ENCODE assay signal across 17 cellular contexts in genomic region chr4:8377103-8378075, GRCh38.
DNase-seq lines count a peak whose midpoint lies in the region; ATAC-seq, FAIRE-seq and TF ChIP-seq lines count a peak whose summit lies in the region.
"Had no signal": no experiment of that assay in that cellular context is flagged by ENCODE, and none has a peak within 500 bp of the region (broad histone marks: within the 10 kb centered on the region; RNA-seq: fewer than 3 reads in every experiment).

No MANE protein-coding gene starts in this region.

- H3K4me3 ChIP-seq in K562 = no peak overlapping the region
- H3K4me3 ChIP-seq: Peyer's patch had no signal

- no peak overlapping the region for H3K9ac ChIP-seq in K562 (ENCODE audit: insufficient read depth in 1 of 2, low read depth in 2 of 2, low read length in 2 of 2)

- DNase-seq in natural killer cell treated with Interleukin-12 subunit alpha and Interleukin-12 subunit beta and Interleukin-15 and Interleukin-18, amount 100 ng/mL, for 72 hours (ENCODE audit: low spot score) = peak; percentile 57
- DNase-seq in natural killer cell = no peak
- DNase-seq in K562 (ENCODE audit: extremely low read depth in 1 of 4, low spot score in 3 of 4) = no peak
- DNase-seq in neural crest cell (ENCODE audit: low read depth, low spot score) = no peak
- DNase-seq in stimulated activated effector memory CD8-positive, alpha-beta T cell treated with anti-CD3 and anti-CD28 coated beads, Interleukin-12 subunit alpha, Interleukin-12 subunit beta, amount 100 ng/mL, for 72 hours (ENCODE audit: low spot score in 2 of 2) = no peak
- DNase-seq in H54 (ENCODE audit: insufficient read length, low spot score) = no peak
- no peak for DNase-seq in activated CD8-positive, alpha-beta memory T cell treated with anti-CD3 and anti-CD28 coated beads for 24 hours
- DNase-seq: ACHN; CD8-positive, alpha-beta memory T cell; HCEC 1CT; NCI-H1436; NCI-H2029 treated with DMSO at 0.1 percent for 48 hours; NCI-H510A; NCI-H82; SHP77 treated with DMSO at 0.1 percent for 48 hours had no signal

- no peak for TF ChIP-seq POLR2A in K562 (conservative IDR thresholded peaks at IDR 0.05)
- no peak for TF ChIP-seq POLR2A in H54 (IDR thresholded peaks at IDR 0.05; ENCODE audit: low read depth, low read length)

- in situ Hi-C loops in K562 (cut with MboI) = no loop called here

- no peak overlapping the region for H3K27ac Mint-ChIP-seq in natural killer cell treated with Interleukin-12 subunit alpha and Interleukin-12 subunit beta and Interleukin-15 and Interleukin-18, amount 100 ng/mL, for 72 hours
- no peak overlapping the region for H3K27ac Mint-ChIP-seq in natural killer cell
- peak overlapping the region; percentile 19 for H3K27ac Mint-ChIP-seq in neural crest cell (ENCODE audit: unreplicated experiment)
- no peak overlapping the region for H3K27ac Mint-ChIP-seq in stimulated activated effector memory CD8-positive, alpha-beta T cell treated with anti-CD3 and anti-CD28 coated beads, Interleukin-12 subunit alpha, Interleukin-12 subunit beta, amount 100 ng/mL, for 72 hours
- H3K27ac Mint-ChIP-seq: B cell; CD8-positive, alpha-beta memory T cell had no signal

- H3K4me2 ChIP-seq in K562 (ENCODE audit: insufficient read depth, low read length) = no peak overlapping the region

- H3K27me3 Mint-ChIP-seq in natural killer cell treated with Interleukin-12 subunit alpha and Interleukin-12 subunit beta and Interleukin-15 and Interleukin-18, amount 100 ng/mL, for 72 hours = no peaks in the 10 kb centered on the region
- H3K27me3 Mint-ChIP-seq in natural killer cell (ENCODE audit: low read depth in 2 of 2) (no peaks in the 10 kb centered on the region), neural crest cell (ENCODE audit: low read depth) (no peaks in the 10 kb centered on the region)
- H3K27me3 Mint-ChIP-seq: B cell; CD8-positive, alpha-beta memory T cell had no signal

- H3K27ac ChIP-seq in K562 (ENCODE audit: extremely low read depth, low read depth, low read length) = no peak overlapping the region
- H3K27ac ChIP-seq: Peyer's patch had no signal

- no peak for FAIRE-seq in K562 (lab: Jason Lieb, UNC)
- no peak for FAIRE-seq in H54 (lab: Jason Lieb, UNC)

- H3K36me3 ChIP-seq in K562 (ENCODE audit: control insufficient read depth, insufficient read depth, low read length) = no peaks in the 10 kb centered on the region
- H3K36me3 ChIP-seq: Peyer's patch had no signal

- peaks cover 2 to 59% of the 10 kb centered on the region in 2 experiments; a peak in 3 of 5 replicates for H3K27me3 ChIP-seq in K562 (ENCODE audit: control insufficient read depth in 2 of 2, insufficient read depth in 2 of 2, low read length in 2 of 2)
- H3K27me3 ChIP-seq: Peyer's patch had no signal

- BruUV-seq in K562 (replicated peaks; lab: Mats Ljungman, UMichigan) = no TSS peak

- no peaks in the 10 kb centered on the region for H3K36me3 Mint-ChIP-seq in natural killer cell treated with Interleukin-12 subunit alpha and Interleukin-12 subunit beta and Interleukin-15 and Interleukin-18, amount 100 ng/mL, for 72 hours
- H3K36me3 Mint-ChIP-seq in natural killer cell (no peaks in the 10 kb centered on the region), neural crest cell (ENCODE audit: low read depth) (no peaks in the 10 kb centered on the region)
- peaks cover 25% of the 10 kb centered on the region for H3K36me3 Mint-ChIP-seq in stimulated activated effector memory CD8-positive, alpha-beta T cell treated with anti-CD3 and anti-CD28 coated beads, Interleukin-12 subunit alpha, Interleukin-12 subunit beta, amount 100 ng/mL, for 72 hours

- whole genome bisulfite sequencing in K562 (ENCODE audit: insufficient coverage, low coverage, missing lambda C conversion rate) = 40% methylated on average over 36 of the region's 39 CpGs

- no peaks in the 10 kb centered on the region for H4K20me1 ChIP-seq in K562 (replicated peaks; ENCODE audit: control insufficient read depth, insufficient read depth, low read length)

- peaks cover 0 to 24% of the 10 kb centered on the region in 2 experiments; a peak in 2 of 5 replicates for H3K4me1 ChIP-seq in K562 (replicated peaks in 1 of 2; ENCODE audit: control insufficient read depth in 2 of 2, insufficient read depth in 2 of 2, low read length in 2 of 2)
- H3K4me1 ChIP-seq: Peyer's patch had no signal

- CTCF ChIA-PET in K562 (lab: Yijun Ruan, JAX; ENCODE audit: low intra/inter-chr PET ratio) = no interaction called here

- POLR2A ChIA-PET in K562 (lab: Yijun Ruan, JAX) = no interaction called here

- H3K79me2 ChIP-seq in K562 (ENCODE audit: control insufficient read depth, insufficient read depth, low read length) = no peaks in the 10 kb centered on the region

- H3K9me1 ChIP-seq in K562 (ENCODE audit: control insufficient read depth, insufficient read depth, low read length) = no peaks in the 10 kb centered on the region

- no peak overlapping the region for H2AFZ ChIP-seq in K562 (ENCODE audit: low read depth, low read length)

- no peak for TF ChIP-seq RAD21 in K562 (CRISPR knock-in tag; conservative IDR thresholded peaks at IDR 0.05 in 1 of 2, IDR thresholded peaks at IDR 0.05 in 1 of 2)

- ATAC-seq in natural killer cell treated with Interleukin-12 subunit alpha and Interleukin-12 subunit beta and Interleukin-15 and Interleukin-18, amount 100 ng/mL, for 72 hours = no peak
- ATAC-seq in natural killer cell = no peak
- ATAC-seq in K562 = no peak
- no peak for ATAC-seq in stimulated activated effector memory CD8-positive, alpha-beta T cell treated with anti-CD3 and anti-CD28 coated beads, Interleukin-12 subunit alpha, Interleukin-12 subunit beta, amount 100 ng/mL, for 72 hours

- intact Hi-C loops in natural killer cell (cut with micrococcal nuclease) (no loop called here), K562 (cut with micrococcal nuclease) (no loop called here)

- H3K9me3 Mint-ChIP-seq in natural killer cell treated with Interleukin-12 subunit alpha and Interleukin-12 subunit beta and Interleukin-15 and Interleukin-18, amount 100 ng/mL, for 72 hours = no peaks in the 10 kb centered on the region
- H3K9me3 Mint-ChIP-seq in natural killer cell (no peaks in the 10 kb centered on the region), neural crest cell (no peaks in the 10 kb centered on the region)
- H3K9me3 Mint-ChIP-seq in stimulated activated effector memory CD8-positive, alpha-beta T cell treated with anti-CD3 and anti-CD28 coated beads, Interleukin-12 subunit alpha, Interleukin-12 subunit beta, amount 100 ng/mL, for 72 hours = no peaks in the 10 kb centered on the region
- H3K9me3 Mint-ChIP-seq: CD8-positive, alpha-beta memory T cell had no signal

- H3K9me3 ChIP-seq in K562 (replicated peaks; ENCODE audit: control insufficient read depth, insufficient read depth, low read depth, low read length) = no peaks in the 10 kb centered on the region
- H3K9me3 ChIP-seq: Peyer's patch had no signal

- TF ChIP-seq CTCF in natural killer cell (IDR thresholded peaks at IDR 0.05) (no peak), K562 (IDR thresholded peaks at IDR 0.05 in 2 of 3, conservative IDR thresholded peaks at IDR 0.05 in 1 of 3; ENCODE audit: insufficient read depth in 2 of 3, low read depth in 1 of 3, low read length in 3 of 3) (no peak), neural crest cell (conservative IDR thresholded peaks at IDR 0.05) (no peak)

- no peak overlapping the region for H3K4me3 Mint-ChIP-seq in natural killer cell treated with Interleukin-12 subunit alpha and Interleukin-12 subunit beta and Interleukin-15 and Interleukin-18, amount 100 ng/mL, for 72 hours
- no peak overlapping the region for H3K4me3 Mint-ChIP-seq in natural killer cell
- H3K4me3 Mint-ChIP-seq in neural crest cell = no peak overlapping the region
- no peak overlapping the region for H3K4me3 Mint-ChIP-seq in stimulated activated effector memory CD8-positive, alpha-beta T cell treated with anti-CD3 and anti-CD28 coated beads, Interleukin-12 subunit alpha, Interleukin-12 subunit beta, amount 100 ng/mL, for 72 hours
- H3K4me3 Mint-ChIP-seq: B cell; CD8-positive, alpha-beta memory T cell had no signal

- TF ChIP-seq EP300 in K562 (IDR thresholded peaks at IDR 0.05; ENCODE audit: low read length) = no peak

- H3K4me1 Mint-ChIP-seq in natural killer cell treated with Interleukin-12 subunit alpha and Interleukin-12 subunit beta and Interleukin-15 and Interleukin-18, amount 100 ng/mL, for 72 hours (ENCODE audit: low read depth in 2 of 2) = no peaks in the 10 kb centered on the region
- H3K4me1 Mint-ChIP-seq in natural killer cell (no peaks in the 10 kb centered on the region), neural crest cell (no peaks in the 10 kb centered on the region)
- H3K4me1 Mint-ChIP-seq in stimulated activated effector memory CD8-positive, alpha-beta T cell treated with anti-CD3 and anti-CD28 coated beads, Interleukin-12 subunit alpha, Interleukin-12 subunit beta, amount 100 ng/mL, for 72 hours = peaks cover 6% of the 10 kb centered on the region
- H3K4me1 Mint-ChIP-seq: B cell; CD8-positive, alpha-beta memory T cell had no signal

TF ChIP-seq in K562, 482 proteins besides CTCF, POLR2A, EP300 and RAD21:
- TF ChIP-seq MCM2 (IDR thresholded peaks at IDR 0.05; ENCODE audit: low read depth) = no peak
- no peak for TF ChIP-seq ZNF23 (CRISPR knock-in tag; IDR thresholded peaks at IDR 0.05)
- TF ChIP-seq MED1 (CRISPR knock-in tag; IDR thresholded peaks at IDR 0.05; ENCODE audit: borderline replicate concordance) = no peak
- TF ChIP-seq POLR2G (IDR thresholded peaks at IDR 0.05; ENCODE audit: low read depth, low read length) = 0 out of 2 replicates have a peak, but pooled peaks have one; percentile 29
